Comparison of ENCODE assay signal across 10 cellular contexts in the genomic region with DNA sequence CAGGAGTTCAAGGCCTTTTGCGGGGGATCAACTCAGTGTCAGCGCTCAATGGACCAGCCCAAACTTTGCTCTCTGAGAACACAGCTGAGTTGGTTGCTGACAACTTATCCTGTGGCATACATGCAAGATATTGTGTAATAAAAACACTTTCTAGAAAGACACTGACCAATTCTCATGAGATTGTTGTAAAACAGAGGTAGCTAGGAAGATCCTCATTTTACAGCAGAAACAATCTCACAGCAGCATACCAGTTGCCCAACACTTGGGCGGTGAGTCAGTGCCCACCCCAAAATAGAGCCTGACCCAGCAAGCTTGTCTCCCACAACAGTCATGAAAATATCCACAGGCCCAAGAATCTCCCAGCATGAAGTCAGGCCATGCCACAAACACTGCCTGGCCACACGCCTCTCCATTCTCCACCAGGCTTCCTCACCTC. TPM values are rescaled to one million over a fixed set of nuclear protein-coding genes. Genes with fewer than 3 reads are reported as not detected.
DNase-seq lines count a peak whose midpoint lies in the region; ATAC-seq and TF ChIP-seq lines count a peak whose summit lies in the region.
"Had no signal": no experiment of that assay in that cellular context is flagged by ENCODE, and none has a peak within 500 bp of the region (broad histone marks: within the 10 kb centered on the region; RNA-seq: fewer than 3 reads in every experiment).

No MANE protein-coding gene starts in this region.

- peak overlapping the region in 4 of 10 experiments; percentile 19 to 33 (median 28); a peak in 4 of 20 replicates for H3K4me3 ChIP-seq in BLaER1 treated with 17β-estradiol and CSF1 and Interleukin-3, amounts not matched to agents 10 nM and 100 nM
- H3K4me3 ChIP-seq: colonic mucosa had no signal

- ATAC-seq in naive B cell (ENCODE audit: low read depth in 2 of 2) (no peak), GM21717 (IDR thresholded peaks at IDR 0.05; ENCODE audit: unreplicated experiment) (no peak), GM21576 (IDR thresholded peaks at IDR 0.05; ENCODE audit: unreplicated experiment) (no peak), GM18907 (IDR thresholded peaks at IDR 0.05; ENCODE audit: unreplicated experiment) (no peak)

- peak; percentile 97 to 100 for DNase-seq in NOMO-1 (lab: John Stamatoyannopoulos, UW; ENCODE audit: unreplicated experiment in 2 of 2)
- DNase-seq in endothelial cell (ENCODE audit: low spot score) = no peak
- DNase-seq in naive B cell = no peak
- no peak for DNase-seq in HPDE6-E6E7 (ENCODE audit: extremely low spot score)
- DNase-seq: colonic mucosa, NCI-H1092 treated with DMSO at 0.1 percent for 48 hours had no signal

- peaks cover 43% of the 10 kb centered on the region for H3K4me1 Mint-ChIP-seq in endothelial cell (ENCODE audit: unreplicated experiment)
- peaks cover 61 to 84% (median 70%) of the 10 kb centered on the region in 3 donors for H3K4me1 Mint-ChIP-seq in naive B cell

- H3K27ac Mint-ChIP-seq in endothelial cell (ENCODE audit: unreplicated experiment) = peak overlapping the region; percentile 23
- H3K27ac Mint-ChIP-seq in naive B cell = peak overlapping the region in 5 of 6 donors; percentile 22 to 95 (median 61)

- H3K4me3 Mint-ChIP-seq in endothelial cell (ENCODE audit: unreplicated experiment) (peak overlapping the region; percentile 70), naive B cell (peak overlapping the region in 3 of 8 donors; percentile 2 to 41 (median 30))

- peak overlapping the region; percentile 52 to 97 (median 85) for H3K4me2 ChIP-seq in BLaER1 treated with 17β-estradiol and CSF1 and Interleukin-3, amounts not matched to agents 10 nM and 100 nM

- peak overlapping the region; percentile 82 to 97 (median 95) for H3K27ac ChIP-seq in BLaER1 treated with 17β-estradiol and CSF1 and Interleukin-3, amounts not matched to agents 10 nM and 100 nM
- H3K27ac ChIP-seq: colonic mucosa had no signal

- H3K27me3 ChIP-seq in BLaER1 treated with 17β-estradiol and CSF1 and Interleukin-3, amounts not matched to agents 10 nM and 100 nM = no peaks in the 10 kb centered on the region
- H3K27me3 ChIP-seq: colonic mucosa had no signal

- peaks cover 0 to 24% (median 4%) of the 10 kb centered on the region in 11 experiments; a peak in 6 of 22 replicates for H4K20me1 ChIP-seq in BLaER1 treated with 17β-estradiol and CSF1 and Interleukin-3, amounts not matched to agents 10 nM and 100 nM

- H3K9me3 Mint-ChIP-seq in endothelial cell (ENCODE audit: unreplicated experiment) (no peaks in the 10 kb centered on the region), naive B cell (peaks cover 0 to 2% (median 0%) of the 10 kb centered on the region in 7 donors)

- peak overlapping the region; percentile 67 to 84 (median 79) for H3K9ac ChIP-seq in BLaER1 treated with 17β-estradiol and CSF1 and Interleukin-3, amounts not matched to agents 10 nM and 100 nM

- H3K36me3 ChIP-seq in BLaER1 treated with 17β-estradiol and CSF1 and Interleukin-3, amounts not matched to agents 10 nM and 100 nM = peaks cover 0 to 33% (median 13%) of the 10 kb centered on the region in 11 experiments; a peak in 16 of 22 replicates
- H3K36me3 ChIP-seq: colonic mucosa had no signal

- peaks cover 63 to 100% (median 97%) of the 10 kb centered on the region in 10 experiments for H3K4me1 ChIP-seq in BLaER1 treated with 17β-estradiol and CSF1 and Interleukin-3, amounts not matched to agents 10 nM and 100 nM
- H3K4me1 ChIP-seq: colonic mucosa had no signal

- no peak for TF ChIP-seq CTCF in endothelial cell (IDR thresholded peaks at IDR 0.05; ENCODE audit: unreplicated experiment)

- H3K27me3 Mint-ChIP-seq in endothelial cell (ENCODE audit: unreplicated experiment) (peaks cover 12% of the 10 kb centered on the region), naive B cell (no peaks in the 10 kb centered on the region)

- peaks cover 37% of the 10 kb centered on the region for H3K36me3 Mint-ChIP-seq in endothelial cell (ENCODE audit: low read depth, unreplicated experiment)
- peaks cover 0 to 9% of the 10 kb centered on the region in 2 donors for H3K36me3 Mint-ChIP-seq in naive B cell

- H3K9me3 ChIP-seq in BLaER1 treated with 17β-estradiol and CSF1 and Interleukin-3, amounts not matched to agents 10 nM and 100 nM (replicated peaks in 1 of 11) = peaks cover 0 to 7% (median 0%) of the 10 kb centered on the region in 11 experiments; a peak in 3 of 22 replicates
- H3K9me3 ChIP-seq: colonic mucosa had no signal

RNA-seq across cellular contexts. Expression of gene KLHL6, which starts 18.2 kb away (rescaled TPM):
- total RNA-seq in endothelial cell (ENCODE audit: unreplicated experiment) = 46.1 TPM
- 10 to 100 TPM in 5 of 6 donors, 1 to 10 TPM in 1; 5.0 to 22.1 (median 12.7) TPM for polyA plus RNA-seq in naive B cell (ENCODE audit: low read depth in 6 of 6)

Comparison
In these comparisons a context has a peak if more than half of its experiments do, and no peak if none do; other contexts are left out.
1. DNase-seq: peak in NOMO-1 (2 of 2); none in endothelial cell (single experiment), naive B cell (single experiment) and HPDE6-E6E7 (single experiment).